Comparison of ENCODE assay signal across 8 cellular contexts in genomic region chr22:23180301-23180892, GRCh38. TPM values are rescaled to one million over a fixed set of nuclear protein-coding genes. Genes with fewer than 3 reads are reported as not detected.
DNase-seq lines count a peak whose midpoint lies in the region; ATAC-seq and TF ChIP-seq lines count a peak whose summit lies in the region.

BCR (plus strand) TSS chr22:23180509; CDS start chr22:23180961, 452 bp downstream.

- H3K9me3 ChIP-seq in BE2C, result peaks cover 13% of the 10 kb centered on the region; the same call in 1 of the 2 replicates

- peak; percentile 47 for ATAC-seq in GM21529 (IDR thresholded peaks at IDR 0.05; ENCODE audit: unreplicated experiment)

- H3K4me1 ChIP-seq in BE2C, result peaks cover 3% of the 10 kb centered on the region

- H3K27me3 ChIP-seq in BE2C, result no peaks in the 10 kb centered on the region

- TF ChIP-seq CTCF in BE2C (IDR thresholded peaks at IDR 0.05; ENCODE audit: low read depth, low read length) (no peak), epithelial cell of esophagus (IDR thresholded peaks at IDR 0.05; ENCODE audit: insufficient read depth, low read depth, low read length, missing control alignments) (no peak)

- peak within 1 kb of the TSS; percentile 71 for H3K4me3 ChIP-seq in BE2C (ENCODE audit: low read depth, low read length)
- H3K4me3 ChIP-seq in epithelial cell of esophagus (ENCODE audit: low read length), result peak within 1 kb of the TSS; percentile 74

- peaks cover 13% of the 10 kb centered on the region for H3K36me3 ChIP-seq in BE2C

- DNase-seq in BE2C (peak; percentile 77), NOMO-1 treated with dmso at 0.1 percent for 144 hours (lab: John Stamatoyannopoulos, UW; ENCODE audit: unreplicated experiment) (peak; percentile 64), activated T-cell treated with anti-CD3 and anti-CD28 coated beads for 48 hours (ENCODE audit: low read depth) (peak; percentile 56), epithelial cell of esophagus (ENCODE audit: low read depth) (peak; percentile 83), mesenteric fat pad (ENCODE audit: low spot score) (peak; percentile 93), NCI-H526 treated with DMSO at 0.1 percent for 48 hours (lab: John Stamatoyannopoulos, UW) (no peak)
- DNase-seq in stimulated activated CD8-positive, alpha-beta memory T cell treated with anti-CD3 and anti-CD28 coated beads, Interleukin-7, amount 100 ng/mL, for 1 hour (ENCODE audit: low read depth in 2 of 2), result peak; percentile 25 to 29

RNA-seq across cellular contexts. Expression of gene BCR, which starts in this region (rescaled TPM):
- 59.1 TPM for polyA plus RNA-seq in BE2C (2012; ENCODE audit: insufficient read depth, insufficient read length, low read depth)
- total RNA-seq in mesenteric fat pad, result 98.1 TPM
